ENCODE assay signal across 20 cellular contexts in the genomic region with DNA sequence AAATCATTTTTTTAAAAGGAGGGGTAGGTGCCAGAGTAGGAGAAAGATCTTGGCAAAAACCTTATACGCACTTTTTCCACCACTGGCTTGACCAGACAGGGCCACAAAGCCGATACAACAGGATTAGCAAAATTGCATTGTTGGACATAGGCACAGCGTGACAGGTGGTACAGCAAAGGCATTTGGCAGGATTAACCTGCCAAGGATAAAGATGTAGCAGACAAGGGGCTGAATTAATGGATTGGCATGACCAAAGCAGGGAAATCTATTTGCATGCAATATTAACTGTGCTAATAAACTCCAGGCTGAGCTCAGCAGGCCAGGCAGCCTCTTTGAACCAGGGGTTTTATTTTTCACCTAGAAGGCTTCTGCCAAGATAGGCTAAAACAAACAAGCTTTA.
"Had no signal": no experiment of that assay in that cellular context is flagged by ENCODE, and none has a peak within 500 bp of the region (broad histone marks: within the 10 kb centered on the region; RNA-seq: fewer than 3 reads in every experiment).

No MANE protein-coding gene starts in this region.

- H3K9me3 ChIP-seq: heart left ventricle, ovary, right atrium auricular region, sigmoid colon, tibial artery, upper lobe of left lung, uterus had no signal

- H3K36me3 ChIP-seq: heart left ventricle, ovary, right atrium auricular region, sigmoid colon, tibial artery, upper lobe of left lung, uterus had no signal

- H3K27me3 ChIP-seq: foreskin keratinocyte, ovary, right atrium auricular region, upper lobe of left lung, uterus had no signal

- DNase-seq: effector CD4-positive, alpha-beta T cell; endodermal cell; erythroblast; foreskin keratinocyte; heart left ventricle; hippocampal formation; left colon; left ventricle myocardium superior; naive thymus-derived CD4-positive, alpha-beta T cell; ovary; sigmoid colon; stimulated activated CD4-positive, alpha-beta T cell treated with anti-CD3 and anti-CD28 coated beads, Interleukin-2, amount 100 ng/mL, for 24 hours; stimulated activated naive CD4-positive, alpha-beta T cell treated with Interleukin-2 at 50 U/mL for 16 hours; tibial artery; upper lobe of left lung; uterus had no signal

- H3K4me3 ChIP-seq: coronary artery, heart left ventricle, lung, ovary, right atrium auricular region, sigmoid colon, skin epidermis, tibial artery, upper lobe of left lung, uterus had no signal

- H3K4me1 ChIP-seq: heart left ventricle, right atrium auricular region, sigmoid colon, tibial artery, upper lobe of left lung, uterus had no signal

- ATAC-seq: foreskin keratinocyte; heart left ventricle; left colon; left ventricle myocardium superior; naive thymus-derived CD4-positive, alpha-beta T cell had no signal

- H3K27ac ChIP-seq: coronary artery, foreskin keratinocyte, heart left ventricle, ovary, right atrium auricular region, sigmoid colon, skin epidermis, tibial artery, upper lobe of left lung, uterus had no signal
